ENCODE assay signal across 1 cellular context in genomic region chr4:1247811-1248261, GRCh38.
TF ChIP-seq lines count a peak whose summit lies in the region.

No MANE protein-coding gene starts in this region.

TF ChIP-seq in IMR-90, 13 proteins besides CTCF, POLR2A, EP300 and RAD21 (continued from another document):
- TF ChIP-seq USF2 (IDR thresholded peaks at IDR 0.05; ENCODE audit: low read depth, low read length) (no peak), CEBPB (IDR thresholded peaks at IDR 0.05; ENCODE audit: low read depth, low read length) (no peak), NFE2L2 (IDR thresholded peaks at IDR 0.05; ENCODE audit: low read depth, low read length) (no peak), FOS (IDR thresholded peaks at IDR 0.05; ENCODE audit: low read depth, low read length) (no peak), RCOR1 (IDR thresholded peaks at IDR 0.05; ENCODE audit: insufficient replicate concordance, low read length) (no peak)
TF ChIP-seq in IMR-90: peak in this region for 0.
